ENCODE assay signal across 8 cellular contexts in genomic region chr3:129016725-129017530, GRCh38. TPM values are rescaled to one million over a fixed set of nuclear protein-coding genes. Genes with fewer than 3 reads are reported as not detected.
DNase-seq lines count a peak whose midpoint lies in the region; ATAC-seq and TF ChIP-seq lines count a peak whose summit lies in the region.

No MANE protein-coding gene starts in this region.

- intact Hi-C loops in lower lobe of right lung (cut with DNase I), result no loop called here

- no peaks in the 10 kb centered on the region for H3K36me3 Mint-ChIP-seq in activated T-cell treated with anti-CD3 and anti-CD28 coated beads, Interleukin-2, amount 50 U/mL, for 72 hours (ENCODE audit: insufficient read depth in 2 of 2)
- H3K36me3 Mint-ChIP-seq in type B pancreatic cell, result no peaks in the 10 kb centered on the region

- no peaks in the 10 kb centered on the region for H3K9me3 ChIP-seq in lower lobe of right lung

- no peak for TF ChIP-seq CTCF in GM06990 (IDR thresholded peaks at IDR 0.05; ENCODE audit: insufficient read depth, low read length, poor library complexity, severe bottlenecking)
- no peak for TF ChIP-seq CTCF in lower lobe of right lung (IDR thresholded peaks at IDR 0.05)
- no peak for TF ChIP-seq CTCF in type B pancreatic cell (conservative IDR thresholded peaks at IDR 0.05)

- H3K27ac ChIP-seq in lower lobe of right lung, result peak overlapping the region; percentile 84

- H3K27me3 ChIP-seq in GM06990 (replicated peaks; ENCODE audit: control insufficient read depth, insufficient read depth, low read length) (no peaks in the 10 kb centered on the region), lower lobe of right lung (ENCODE audit: low read depth) (no peaks in the 10 kb centered on the region)

- H3K27me3 Mint-ChIP-seq in activated T-cell treated with anti-CD3 and anti-CD28 coated beads, Interleukin-2, amount 50 U/mL, for 72 hours (ENCODE audit: low read depth), result no peaks in the 10 kb centered on the region
- no peaks in the 10 kb centered on the region for H3K27me3 Mint-ChIP-seq in type B pancreatic cell

- H3K4me1 ChIP-seq in lower lobe of right lung, result peaks cover 75% of the 10 kb centered on the region

- H3K27ac Mint-ChIP-seq in activated T-cell treated with anti-CD3 and anti-CD28 coated beads, Interleukin-2, amount 50 U/mL, for 72 hours, result peak overlapping the region; percentile 35
- H3K27ac Mint-ChIP-seq in type B pancreatic cell, result no peak overlapping the region

- H3K4me3 ChIP-seq in GM06990 (replicated peaks; ENCODE audit: low read depth, low read length) (no peak overlapping the region), lower lobe of right lung (no peak overlapping the region)

- H3K36me3 ChIP-seq in GM06990 (ENCODE audit: control insufficient read depth, insufficient read depth, low read length) (no peaks in the 10 kb centered on the region), lower lobe of right lung (no peaks in the 10 kb centered on the region)

- DNase-seq in GM06990 (ENCODE audit: extremely low read depth, insufficient read length) (peak; percentile 79), lower lobe of right lung (peak; percentile 70), type B pancreatic cell (ENCODE audit: extremely low spot score, unreplicated experiment) (no peak), Ammon's horn (ENCODE audit: low spot score) (no peak), NCI-H2227 (lab: John Stamatoyannopoulos, UW; ENCODE audit: unreplicated experiment) (no peak), DMS53 treated with DMSO at 0.1 percent for 48 hours (lab: John Stamatoyannopoulos, UW; ENCODE audit: unreplicated experiment) (no peak)
- peak in 1 of 2 donors; percentile 20 for DNase-seq in activated T-cell treated with anti-CD3 and anti-CD28 coated beads, Interleukin-2, amount 50 U/mL, for 72 hours

- peak; percentile 59 for ATAC-seq in HG02938 (IDR thresholded peaks at IDR 0.05; ENCODE audit: unreplicated experiment)
- peak in 1 of 2 donors; percentile 8 for ATAC-seq in activated T-cell treated with anti-CD3 and anti-CD28 coated beads, Interleukin-2, amount 50 U/mL, for 72 hours (replicated peaks in 1 of 2)
- ATAC-seq in lower lobe of right lung, result peak; percentile 33 to 57

- H3K4me3 Mint-ChIP-seq in activated T-cell treated with anti-CD3 and anti-CD28 coated beads, Interleukin-2, amount 50 U/mL, for 72 hours, result peak overlapping the region; percentile 85 to 87
- H3K4me3 Mint-ChIP-seq in type B pancreatic cell, result no peak overlapping the region

- peaks cover 36% of the 10 kb centered on the region for H3K4me1 Mint-ChIP-seq in activated T-cell treated with anti-CD3 and anti-CD28 coated beads, Interleukin-2, amount 50 U/mL, for 72 hours (ENCODE audit: low read depth)
- peaks cover 4% of the 10 kb centered on the region for H3K4me1 Mint-ChIP-seq in type B pancreatic cell (ENCODE audit: unreplicated experiment)

- H3K9me3 Mint-ChIP-seq in activated T-cell treated with anti-CD3 and anti-CD28 coated beads, Interleukin-2, amount 50 U/mL, for 72 hours, result no peaks in the 10 kb centered on the region
- H3K9me3 Mint-ChIP-seq in type B pancreatic cell, result no peaks in the 10 kb centered on the region

RNA-seq across cellular contexts. Expression of gene EFCC1, which starts 15.8 kb away (rescaled TPM):
- total RNA-seq in activated T-cell treated with anti-CD3 and anti-CD28 coated beads, Interleukin-2, amount 50 U/mL, for 72 hours, result under 1 TPM; 0.26 to 0.42 TPM
- total RNA-seq in lower lobe of right lung (12.1 TPM), type B pancreatic cell (ENCODE audit: low replicate concordance) (0.29 and 2.2 TPM in 2 replicates)

RNA-seq across cellular contexts. Expression of gene CFAP92, which starts 23.1 kb away (rescaled TPM):
- 1 to 10 TPM; 1.1 TPM for total RNA-seq in activated T-cell treated with anti-CD3 and anti-CD28 coated beads, Interleukin-2, amount 50 U/mL, for 72 hours
- 2.0 TPM for total RNA-seq in lower lobe of right lung
- 4.4 and 4.5 TPM in 2 replicates for total RNA-seq in type B pancreatic cell (ENCODE audit: low replicate concordance)

RNA-seq across cellular contexts. Expression of gene GP9, which starts 43.7 kb away (rescaled TPM):
- not detected for total RNA-seq in activated T-cell treated with anti-CD3 and anti-CD28 coated beads, Interleukin-2, amount 50 U/mL, for 72 hours
- total RNA-seq in lower lobe of right lung (2.6 TPM), type B pancreatic cell (ENCODE audit: low replicate concordance) (not detected in 2 replicates)

Comparison
In these comparisons a context has a peak if more than half of its experiments do, and no peak if none do; other contexts are left out.
1. DNase-seq: peak in GM06990 (single experiment) and lower lobe of right lung (single experiment); none in type B pancreatic cell (single experiment), Ammon's horn (single experiment), NCI-H2227 (single experiment) and DMS53 treated with DMSO at 0.1 percent for 48 hours (single experiment).